In the genomic region with DNA sequence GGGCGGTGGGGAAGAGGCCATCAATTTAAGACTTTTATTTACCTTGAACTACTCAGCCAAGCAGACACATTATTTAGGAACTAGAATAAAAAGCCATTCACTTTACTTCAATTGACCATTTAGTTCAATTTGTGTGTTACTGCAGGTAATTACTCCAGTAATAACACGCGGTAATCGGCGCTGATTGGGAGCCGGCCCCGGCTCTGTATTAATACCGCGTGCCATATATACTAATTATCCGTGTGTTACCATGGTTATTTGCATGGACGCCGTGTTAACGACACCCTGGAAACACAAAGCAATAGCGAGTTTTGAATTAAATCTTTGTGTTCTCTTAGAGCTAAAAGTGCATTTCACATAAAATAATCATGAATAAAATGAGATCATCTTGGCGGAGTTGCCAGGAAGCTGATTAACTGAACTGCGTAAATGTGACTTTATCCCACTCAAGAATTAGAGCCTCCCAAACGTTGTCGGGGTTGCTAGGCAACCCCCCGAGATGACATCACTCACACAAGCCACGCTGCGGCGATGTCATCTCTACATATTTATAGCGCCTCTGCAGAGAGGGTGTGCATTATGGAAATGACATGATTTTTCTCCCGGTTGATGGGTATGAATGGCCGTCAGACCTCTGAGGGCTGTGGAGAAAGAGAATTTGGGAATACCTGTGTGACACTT, we compare ENCODE assay signal across 8 cellular contexts. TPM values are rescaled to one million over a fixed set of nuclear protein-coding genes. Genes with fewer than 3 reads are reported as not detected.
DNase-seq lines count a peak whose midpoint lies in the region; FAIRE-seq and TF ChIP-seq lines count a peak whose summit lies in the region.

No MANE protein-coding gene starts in this region.

- no peaks in the 10 kb centered on the region for H3K79me2 ChIP-seq in neural progenitor cell (ENCODE audit: low read depth)

- no peak overlapping the region for H3K4me2 ChIP-seq in neural progenitor cell

- no peaks in the 10 kb centered on the region for H3F3A ChIP-seq in neural progenitor cell (ENCODE audit: low read depth)

- no peaks in the 10 kb centered on the region for H3K27me3 ChIP-seq in neural progenitor cell

- no peak overlapping the region for H2AFZ ChIP-seq in neural progenitor cell (replicated peaks)

- no peak overlapping the region for H3K9ac ChIP-seq in neural progenitor cell

- H3K9me3 Mint-ChIP-seq in neural progenitor cell, result peaks cover 3% of the 10 kb centered on the region

- no peak for TF ChIP-seq CTCF in neural progenitor cell (IDR thresholded peaks at IDR 0.05)

- H3K27ac Mint-ChIP-seq in neural progenitor cell, result peak overlapping the region; percentile 82

- H3K36me3 ChIP-seq in neural progenitor cell, result no peaks in the 10 kb centered on the region

- peaks cover 2% of the 10 kb centered on the region for H3K27me3 Mint-ChIP-seq in neural progenitor cell (ENCODE audit: insufficient read depth, low read depth)

- H3K4me1 ChIP-seq in neural progenitor cell, result peaks cover 2% of the 10 kb centered on the region

- H3K4me3 Mint-ChIP-seq in neural progenitor cell, result no peak overlapping the region

- no peaks in the 10 kb centered on the region for H3K36me3 Mint-ChIP-seq in neural progenitor cell

- peaks cover 32% of the 10 kb centered on the region for H3K4me1 Mint-ChIP-seq in neural progenitor cell

- H3K4me3 ChIP-seq in neural progenitor cell, result no peak overlapping the region

- DNase-seq in DMS153 treated with DMSO at 0.1 percent for 48 hours (lab: John Stamatoyannopoulos, UW; ENCODE audit: unreplicated experiment) (peak; percentile 81), NCI-H524 treated with DMSO at 0.1 percent for 48 hours (lab: John Stamatoyannopoulos, UW) (peak; percentile 71), fibroblast of gingiva (ENCODE audit: low read depth) (peak; percentile 25), neural progenitor cell (ENCODE audit: low spot score) (no peak), HT-29 (ENCODE audit: low spot score) (no peak), NCI-H1694 (lab: John Stamatoyannopoulos, UW) (no peak), GM19239 (ENCODE audit: insufficient read length, low spot score) (no peak)
- no peak for DNase-seq in activated naive CD4-positive, alpha-beta T cell (lab: John Stamatoyannopoulos, UW)

- no peak for FAIRE-seq in GM19239 (lab: Jason Lieb, UNC)

- H3K27ac ChIP-seq in neural progenitor cell, result no peak overlapping the region

- no peaks in the 10 kb centered on the region for H3K9me3 ChIP-seq in neural progenitor cell (ENCODE audit: low read depth)

- H4K20me1 ChIP-seq in neural progenitor cell (ENCODE audit: low read depth), result no peaks in the 10 kb centered on the region

RNA-seq across cellular contexts. Expression of gene RNU6ATAC, which starts 41.4 kb away (rescaled TPM):
- not detected in 2 replicates for total RNA-seq in neural progenitor cell (ENCODE audit: low replicate concordance)
- not detected in 2 replicates for total RNA-seq in HT-29 (2014; rRNA removed; shearing (Covaris generic))

Comparison
In these comparisons a context has a peak if more than half of its experiments do, and no peak if none do; other contexts are left out.
1. DNase-seq: peak in DMS153 treated with DMSO at 0.1 percent for 48 hours (single experiment), NCI-H524 treated with DMSO at 0.1 percent for 48 hours (single experiment) and fibroblast of gingiva (single experiment); none in neural progenitor cell (single experiment), HT-29 (single experiment), activated naive CD4-positive, alpha-beta T cell (0 of 4), NCI-H1694 (single experiment) and GM19239 (single experiment).